In the genomic region with DNA sequence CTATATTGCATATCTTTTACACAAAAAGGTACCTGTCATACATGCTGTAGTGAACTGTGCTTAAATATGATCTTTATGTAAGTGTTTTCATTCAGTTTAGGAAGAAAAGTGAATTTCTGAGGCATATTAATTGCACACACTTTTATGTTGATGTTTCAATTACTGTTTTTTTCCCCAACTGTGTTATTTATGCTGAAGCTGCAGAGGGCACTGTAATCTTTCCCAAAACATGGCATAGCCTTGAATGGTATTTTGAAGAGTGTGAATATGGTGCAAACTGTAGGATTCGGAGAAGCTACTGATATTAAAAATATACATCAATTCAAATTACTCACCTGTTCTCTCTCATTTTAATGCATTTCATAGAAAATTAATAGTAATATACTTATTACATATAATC, we compare ENCODE assay signal across 8 cellular contexts. TPM values are rescaled to one million over a fixed set of nuclear protein-coding genes. Genes with fewer than 3 reads are reported as not detected.
DNase-seq lines count a peak whose midpoint lies in the region; ATAC-seq, FAIRE-seq and TF ChIP-seq lines count a peak whose summit lies in the region.

No MANE protein-coding gene starts in this region.

- in situ Hi-C loops in ACHN (cut with HindIII; ENCODE audit: low pct_ligation_motif_present, low pct_unique_long_range_greater_than_20kb, low sequenced_read_pairs) = no loop called here
- in situ Hi-C loops in Panc1 (cut with HindIII; ENCODE audit: low pct_unique_long_range_greater_than_20kb, low sequenced_read_pairs) = no loop called here

- peak; percentile 5; the same call in 1 of the 2 replicates for TF ChIP-seq CTCF in GM12874 (IDR thresholded peaks at IDR 0.05; ENCODE audit: insufficient read depth, low read depth, low read length)
- TF ChIP-seq CTCF in Panc1 (IDR thresholded peaks at IDR 0.05) = peak; percentile 45; the same call in 1 of the 2 replicates
- TF ChIP-seq CTCF in foreskin fibroblast (IDR thresholded peaks at IDR 0.05; ENCODE audit: low read depth, low read length) = peak; percentile 22

- H3K4me3 ChIP-seq in Panc1 (ENCODE audit: low read depth in 2 of 2, low read length in 2 of 2) (no peak overlapping the region), foreskin fibroblast (ENCODE audit: low read depth in 1 of 2, low read length in 2 of 2) (no peak overlapping the region), small intestine (ENCODE audit: low read depth in 1 of 2, low read length in 2 of 2) (no peak overlapping the region)

- POLR2A ChIA-PET in Panc1 (lab: Charles Lee) = no interaction called here

- no peaks in the 10 kb centered on the region for H3K36me3 ChIP-seq in Panc1 (ENCODE audit: control insufficient read depth, insufficient read depth, low read length)
- no peaks in the 10 kb centered on the region for H3K36me3 ChIP-seq in small intestine (ENCODE audit: control insufficient read depth in 2 of 2, insufficient read depth in 2 of 2, low read length in 2 of 2)

- CTCF ChIA-PET in Panc1 (lab: Charles Lee) = no interaction called here

- peak; percentile 22 for DNase-seq in ACHN
- no peak for DNase-seq in Panc1 (ENCODE audit: low read depth, low spot score)
- DNase-seq in foreskin fibroblast = peak; percentile 3 to 25
- DNase-seq in NCI-H187 (lab: John Stamatoyannopoulos, UW) = no peak
- DNase-seq in COLO668 (lab: John Stamatoyannopoulos, UW; ENCODE audit: unreplicated experiment) = no peak
- no peak for DNase-seq in small intestine

- WGBS in small intestine, 3 donors = 34 to 52% (median 38%) methylated on average over 1 of the region's 1 CpG

- H3K9me3 ChIP-seq in Panc1 (ENCODE audit: control insufficient read depth, insufficient read depth, low read depth, low read length) (no peaks in the 10 kb centered on the region), small intestine (ENCODE audit: control insufficient read depth, low read depth) (no peaks in the 10 kb centered on the region)

- no peaks in the 10 kb centered on the region for H3K4me1 ChIP-seq in Panc1 (ENCODE audit: control insufficient read depth, insufficient read depth, low read length)
- H3K4me1 ChIP-seq in small intestine (ENCODE audit: control insufficient read depth in 2 of 2, insufficient read depth in 1 of 2, low read depth in 1 of 2, low read length in 1 of 2) = no peaks in the 10 kb centered on the region

- ATAC-seq in Panc1 (0 out of 2 replicates have a peak, but pooled peaks have one; percentile 38), GM18858 (IDR thresholded peaks at IDR 0.05; ENCODE audit: unreplicated experiment) (no peak)

- H3K27me3 ChIP-seq in Panc1 (ENCODE audit: control insufficient read depth, insufficient read depth, low read length) (no peaks in the 10 kb centered on the region), small intestine (ENCODE audit: control insufficient read depth in 2 of 2, insufficient read depth in 2 of 2, low read length in 2 of 2) (no peaks in the 10 kb centered on the region)

- H3K27ac ChIP-seq in Panc1 (ENCODE audit: low read length) (no peak overlapping the region), small intestine (ENCODE audit: low read depth in 1 of 2, low read length in 1 of 2) (no peak overlapping the region)

- intact Hi-C loops in Panc1 (cut with micrococcal nuclease; ENCODE audit: unreplicated experiment) = loop anchor here (5.0 kb wide), 1 partner anchor 583 kb away; no protein-coding TSS in a partner anchor

- FAIRE-seq in small intestine (lab: Jason Lieb, UNC) = no peak

- BruUV-seq in Panc1 (replicated peaks; lab: Mats Ljungman, UMichigan) = no TSS peak

RNA-seq across cellular contexts. Expression of gene CENPE, which starts 6.0 kb away (rescaled TPM):
- 25.2 TPM for total RNA-seq in Panc1 (2021; ENCODE audit: unreplicated experiment)
- 3.9 TPM for polyA plus RNA-seq in Panc1 (2012; ENCODE audit: insufficient read length)
- polyA plus RNA-seq in small intestine = 1 to 10 TPM in 1 of 3 donors, under 1 TPM in 2; under 0.01 to 5.9 (median 0.45) TPM

Comparison
In these comparisons a context has a peak if more than half of its experiments do, and no peak if none do; other contexts are left out.
1. DNase-seq: peak in ACHN (single experiment) and foreskin fibroblast (2 of 2); none in Panc1 (single experiment), NCI-H187 (0 of 2), COLO668 (single experiment) and small intestine (single experiment).
2. Peak in every context shown above with its lines, with median percentiles within 50 percentile points of each other: CTCF ChIP-seq.